In genomic region chr18:23743733-23744333, GRCh38 we compare ENCODE assay signal across 23 cellular contexts. TPM values are rescaled to one million over a fixed set of nuclear protein-coding genes. Genes with fewer than 3 reads are reported as not detected.
DNase-seq lines count a peak whose midpoint lies in the region; ATAC-seq and TF ChIP-seq lines count a peak whose summit lies in the region.
"Had no signal": no experiment of that assay in that cellular context is flagged by ENCODE, and none has a peak within 500 bp of the region (broad histone marks: within the 10 kb centered on the region; RNA-seq: fewer than 3 reads in every experiment).

No MANE protein-coding gene starts in this region.

- H3K4me3 Mint-ChIP-seq in endodermal cell = no peak overlapping the region
- H3K4me3 Mint-ChIP-seq: activated CD8-positive, alpha-beta memory T cell treated with anti-CD3 and anti-CD28 coated beads, Interleukin-2, amount 10 ng/mL, durations not matched to agents 7 days and 5 days; activated T-helper 1 cell treated with anti-CD3 and anti-CD28 coated beads, Interleukin-12 subunit alpha, Interleukin-12 subunit beta, Interleukin-2, Interleukin-4 antibody, amounts not matched to agents 30 ng/mL and 10 ng/mL and 1 ng/mL, durations not matched to agents 14 hours and 24 hours and 36 hours; nephron had no signal

- H3K36me3 ChIP-seq in RWPE2 (ENCODE audit: low read depth) = no peaks in the 10 kb centered on the region
- no peaks in the 10 kb centered on the region for H3K36me3 ChIP-seq in upper lobe of right lung
- no peaks in the 10 kb centered on the region for H3K36me3 ChIP-seq in endodermal cell (ENCODE audit: control insufficient read depth, insufficient read depth, low read length)
- H3K36me3 ChIP-seq: pancreas, right lobe of liver had no signal

- no peaks in the 10 kb centered on the region for H3K9me3 Mint-ChIP-seq in endodermal cell
- H3K9me3 Mint-ChIP-seq: activated naive CD4-positive, alpha-beta T cell treated with anti-CD3 and anti-CD28 coated beads, Interleukin-2, amount 50 U/mL, for 72 hours; activated T-helper 1 cell treated with anti-CD3 and anti-CD28 coated beads, Interleukin-12 subunit alpha, Interleukin-12 subunit beta, Interleukin-2, Interleukin-4 antibody, amounts not matched to agents 30 ng/mL and 10 ng/mL and 1 ng/mL, durations not matched to agents 14 hours and 24 hours and 36 hours; nephron had no signal

- peaks cover 3% of the 10 kb centered on the region for H3K27me3 Mint-ChIP-seq in endodermal cell (ENCODE audit: insufficient read depth)

- ATAC-seq in RWPE2 (ENCODE audit: low read depth) = peak; percentile 31; the same call in 1 of the 3 replicates
- peak; percentile 69 for ATAC-seq in upper lobe of right lung
- no peak for ATAC-seq in GM19023 (IDR thresholded peaks at IDR 0.05; ENCODE audit: unreplicated experiment)
- ATAC-seq: activated CD8-positive, alpha-beta memory T cell treated with anti-CD3 and anti-CD28 coated beads, Interleukin-2, amount 10 ng/mL, durations not matched to agents 7 days and 5 days; activated naive CD4-positive, alpha-beta T cell treated with anti-CD3 and anti-CD28 coated beads, Interleukin-2, amount 50 U/mL, for 72 hours; pancreas; right lobe of liver had no signal

- no peaks in the 10 kb centered on the region for H3K27me3 ChIP-seq in RWPE2 (ENCODE audit: insufficient read depth, poor library complexity, severe bottlenecking)
- H3K27me3 ChIP-seq in upper lobe of right lung = no peaks in the 10 kb centered on the region
- H3K27me3 ChIP-seq in endodermal cell (ENCODE audit: control insufficient read depth, insufficient read depth, low read length, poor library complexity, severe bottlenecking) = no peaks in the 10 kb centered on the region
- H3K27me3 ChIP-seq: pancreas, right lobe of liver had no signal

- no peaks in the 10 kb centered on the region for H3K9me3 ChIP-seq in RWPE2 (ENCODE audit: severe bottlenecking)
- H3K9me3 ChIP-seq in upper lobe of right lung = no peaks in the 10 kb centered on the region
- no peaks in the 10 kb centered on the region for H3K9me3 ChIP-seq in endodermal cell (ENCODE audit: control insufficient read depth, low read length)
- H3K9me3 ChIP-seq: pancreas, right lobe of liver had no signal

- H3K4me1 ChIP-seq in RWPE2 (ENCODE audit: insufficient read depth, poor library complexity, severe bottlenecking) = peaks cover 2% of the 10 kb centered on the region
- H3K4me1 ChIP-seq in upper lobe of right lung = no peaks in the 10 kb centered on the region
- H3K4me1 ChIP-seq in endodermal cell (ENCODE audit: control insufficient read depth, insufficient read depth, low read length) = peaks cover 10% of the 10 kb centered on the region
- H3K4me1 ChIP-seq: pancreas, right lobe of liver had no signal

- no peak overlapping the region for H3K27ac ChIP-seq in RWPE2 (ENCODE audit: poor library complexity, severe bottlenecking)
- H3K27ac ChIP-seq in upper lobe of right lung = no peak overlapping the region
- no peak overlapping the region for H3K27ac ChIP-seq in endodermal cell (ENCODE audit: low read depth, low read length)
- H3K27ac ChIP-seq: pancreas, right lobe of liver had no signal

- no peaks in the 10 kb centered on the region for H3K36me3 Mint-ChIP-seq in endodermal cell (ENCODE audit: low read depth)
- H3K36me3 Mint-ChIP-seq: activated CD8-positive, alpha-beta memory T cell treated with anti-CD3 and anti-CD28 coated beads, Interleukin-2, amount 10 ng/mL, durations not matched to agents 7 days and 5 days; activated naive CD4-positive, alpha-beta T cell treated with anti-CD3 and anti-CD28 coated beads, Interleukin-2, amount 50 U/mL, for 72 hours had no signal

- 83% methylated on average over 2 to 3 of the region's 4 CpGs for WGBS in endodermal cell (ENCODE audit: insufficient coverage in 1 of 2, insufficient read length in 1 of 2), 2 experiments

- H3K9ac ChIP-seq in endodermal cell (ENCODE audit: extremely low read depth, low read length, poor library complexity, severe bottlenecking) = no peak overlapping the region

- no peak overlapping the region for H3K4me3 ChIP-seq in RWPE2 (ENCODE audit: severe bottlenecking)
- no peak overlapping the region for H3K4me3 ChIP-seq in upper lobe of right lung
- H3K4me3 ChIP-seq in endodermal cell (ENCODE audit: low read length) = no peak overlapping the region
- H3K4me3 ChIP-seq: pancreas, right lobe of liver had no signal

- no peak for TF ChIP-seq CTCF in RWPE2 (IDR thresholded peaks at IDR 0.05; ENCODE audit: poor library complexity, severe bottlenecking)
- TF ChIP-seq CTCF in upper lobe of right lung (IDR thresholded peaks at IDR 0.05) = no peak
- TF ChIP-seq CTCF in endodermal cell (conservative IDR thresholded peaks at IDR 0.05) = no peak

- H3K27ac Mint-ChIP-seq in endodermal cell = no peak overlapping the region
- H3K27ac Mint-ChIP-seq: activated CD8-positive, alpha-beta memory T cell treated with anti-CD3 and anti-CD28 coated beads, Interleukin-2, amount 10 ng/mL, durations not matched to agents 7 days and 5 days; activated naive CD4-positive, alpha-beta T cell treated with anti-CD3 and anti-CD28 coated beads, Interleukin-2, amount 50 U/mL, for 72 hours; activated T-helper 1 cell treated with anti-CD3 and anti-CD28 coated beads, Interleukin-12 subunit alpha, Interleukin-12 subunit beta, Interleukin-2, Interleukin-4 antibody, amounts not matched to agents 30 ng/mL and 10 ng/mL and 1 ng/mL, durations not matched to agents 14 hours and 24 hours and 36 hours; nephron had no signal

- H3K4me1 Mint-ChIP-seq in endodermal cell = peaks cover 30% of the 10 kb centered on the region

- intact Hi-C loops in upper lobe of right lung (cut with DNase I) = no loop called here

- DNase-seq in NCI-H82 (lab: John Stamatoyannopoulos, UW) = peak; percentile 34
- no peak for DNase-seq in NCI-H82 treated with DMSO at 0.1 percent for 48 hours (lab: John Stamatoyannopoulos, UW; ENCODE audit: unreplicated experiment)
- DNase-seq in NCI-H146 (lab: John Stamatoyannopoulos, UW) = peak; percentile 83
- DNase-seq in RWPE2 (ENCODE audit: low spot score) = no peak
- DNase-seq in upper lobe of right lung = no peak
- DNase-seq in NOMO-1 treated with DMSO at 0.1 percent for 48 hours (lab: John Stamatoyannopoulos, UW; ENCODE audit: unreplicated experiment) = no peak
- DNase-seq in endodermal cell = no peak
- DNase-seq: activated CD4-positive, alpha-beta T cell treated with anti-CD3 and anti-CD28 coated beads for 48 hours; activated CD8-positive, alpha-beta memory T cell treated with anti-CD3 and anti-CD28 coated beads, Interleukin-2, amount 10 ng/mL, durations not matched to agents 7 days and 5 days; C1 segment of cervical spinal cord; glutamatergic neuron; KBM-7; midbrain; MV-4-11; NCI-H226; pancreas; right lobe of liver; substantia nigra; SW 1271 had no signal

RNA-seq across cellular contexts. Expression of gene LAMA3, which starts 54.6 kb away (rescaled TPM):
- total RNA-seq in upper lobe of right lung (139 TPM), endodermal cell (1 to 10 TPM in 1 of 2 donors, under 1 TPM in 1; 0.58 to 1.3 TPM)
- 0.28 TPM for polyA plus RNA-seq in endodermal cell (2013, experiment 1 of 2)
- polyA plus RNA-seq in endodermal cell (2013, experiment 2 of 2) = 0.33 TPM
- total RNA-seq: activated T-helper 1 cell treated with anti-CD3 and anti-CD28 coated beads, Interleukin-12 subunit alpha, Interleukin-12 subunit beta, Interleukin-2, Interleukin-4 antibody, amounts not matched to agents 30 ng/mL and 10 ng/mL and 1 ng/mL, durations not matched to agents 14 hours and 24 hours and 36 hours had no signal

Comparison
In these comparisons a context has a peak if more than half of its experiments do, and no peak if none do; other contexts are left out.
1. DNase-seq: peak in NCI-H82 (single experiment) and NCI-H146 (single experiment); none in NCI-H82 treated with DMSO at 0.1 percent for 48 hours (single experiment), RWPE2 (single experiment), upper lobe of right lung (single experiment), NOMO-1 treated with DMSO at 0.1 percent for 48 hours (single experiment) and endodermal cell (single experiment).
2. RNA of gene LAMA3, which starts 54.6 kb away (total RNA-seq): 139 TPM in upper lobe of right lung (single experiment); 0.58 to 1.3 TPM in endodermal cell; every median in the first group is over 10 times any median in the second.